ENCODE assay signal across 1 cellular context in the genomic region with DNA sequence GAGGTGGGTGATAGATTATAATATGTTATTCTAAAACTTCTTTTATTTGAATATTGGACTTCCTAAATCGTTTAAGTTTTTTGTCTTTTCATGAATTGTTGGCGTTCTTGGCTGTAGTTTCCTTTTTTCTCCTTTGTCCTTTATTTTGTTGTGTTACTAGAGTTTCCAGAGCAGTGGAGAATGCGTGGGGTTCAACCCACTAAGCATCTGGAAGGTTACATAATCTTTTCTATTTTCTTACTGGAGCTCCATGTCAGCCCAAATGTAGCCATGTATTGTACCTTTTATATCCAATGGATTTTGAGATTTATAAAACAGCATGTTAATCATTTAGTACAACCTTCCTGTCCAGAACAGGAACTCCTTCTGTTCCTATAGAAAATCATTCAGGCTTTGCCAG.
TF ChIP-seq lines count a peak whose summit lies in the region.

No MANE protein-coding gene starts in this region.

TF ChIP-seq in endothelial cell of umbilical vein, 7 proteins besides CTCF, POLR2A, EP300 and RAD21 (continued from another document):
- TF ChIP-seq EZH2 (IDR thresholded peaks at IDR 0.05; ENCODE audit: borderline replicate concordance, low read depth, low read length, severe bottlenecking) (no peak), POLR2AphosphoS5 (IDR thresholded peaks at IDR 0.05; ENCODE audit: insufficient read depth, low read depth, low read length) (no peak)
